ENCODE assay signal across 18 cellular contexts in the genomic region with DNA sequence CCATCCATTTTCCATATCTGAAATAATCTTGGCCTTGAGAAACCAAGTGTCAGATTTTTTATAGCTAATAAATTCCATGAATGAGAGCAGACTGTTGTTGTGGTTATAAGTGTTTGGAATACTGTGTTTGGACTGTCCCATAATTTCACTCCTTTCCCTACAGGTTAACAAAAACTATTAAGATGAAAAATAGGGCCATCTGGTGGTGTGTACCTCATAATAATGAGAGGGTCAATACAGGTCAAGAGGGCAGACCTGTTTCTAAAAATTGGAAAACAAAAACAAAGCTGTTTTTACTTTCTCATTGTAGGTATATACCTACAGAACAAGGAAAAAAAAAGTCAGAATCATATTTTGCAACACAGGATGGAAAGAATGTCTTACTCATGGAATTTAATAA.
DNase-seq lines count a peak whose midpoint lies in the region; ATAC-seq, FAIRE-seq and TF ChIP-seq lines count a peak whose summit lies in the region.
"Had no signal": no experiment of that assay in that cellular context is flagged by ENCODE, and none has a peak within 500 bp of the region (broad histone marks: within the 10 kb centered on the region; RNA-seq: fewer than 3 reads in every experiment).

No MANE protein-coding gene starts in this region.

- H2AFZ ChIP-seq in K562 (ENCODE audit: low read depth, low read length), result no peak overlapping the region

- FAIRE-seq in D721Med (lab: Jason Lieb, UNC) (peak; percentile 46), K562 (lab: Jason Lieb, UNC) (peak; percentile 6)

- H3K27me3 ChIP-seq in K562 (ENCODE audit: control insufficient read depth in 2 of 2, insufficient read depth in 2 of 2, low read length in 2 of 2) (no peaks in the 10 kb centered on the region), prostate gland (replicated peaks; ENCODE audit: insufficient read depth) (no peaks in the 10 kb centered on the region)
- H3K27me3 ChIP-seq: BLaER1 treated with 17β-estradiol and CSF1 and Interleukin-3, amounts not matched to agents 10 nM and 100 nM; foreskin keratinocyte; Peyer's patch had no signal

- H3K4me3 ChIP-seq in K562 (no peak overlapping the region), prostate gland (no peak overlapping the region)
- H3K4me3 ChIP-seq: BLaER1 treated with 17β-estradiol and CSF1 and Interleukin-3, amounts not matched to agents 10 nM and 100 nM; Peyer's patch had no signal

- TF ChIP-seq POLR2A in K562 (conservative IDR thresholded peaks at IDR 0.05) (no peak), prostate gland (IDR thresholded peaks at IDR 0.05) (no peak)

- no peaks in the 10 kb centered on the region for H3K36me3 ChIP-seq in K562 (ENCODE audit: control insufficient read depth, insufficient read depth, low read length)
- no peaks in the 10 kb centered on the region for H3K36me3 ChIP-seq in prostate gland
- H3K36me3 ChIP-seq: BLaER1 treated with 17β-estradiol and CSF1 and Interleukin-3, amounts not matched to agents 10 nM and 100 nM; Peyer's patch had no signal

- ATAC-seq in K562 (no peak), GM18861 (IDR thresholded peaks at IDR 0.05; ENCODE audit: unreplicated experiment) (no peak)
- ATAC-seq: foreskin keratinocyte; HCT116; stimulated activated naive B cell treated with anti-CD40 and anti-IgM and Interleukin-4, amounts not matched to agents 10 μg/mL and 1 μg/mL and 100 μg/mL, for 72 hours had no signal

- intact Hi-C loops in K562 (cut with micrococcal nuclease), result loop anchor here (5.0 to 10.0 kb wide), 2 partner anchors 167 to 395 kb away; no protein-coding TSS in a partner anchor
- intact Hi-C loops in prostate gland (cut with DNase I), result no loop called here

- H3K4me1 ChIP-seq in K562 (replicated peaks in 1 of 2; ENCODE audit: control insufficient read depth in 2 of 2, insufficient read depth in 2 of 2, low read length in 2 of 2), result no peaks in the 10 kb centered on the region
- no peaks in the 10 kb centered on the region for H3K4me1 ChIP-seq in prostate gland (replicated peaks)
- H3K4me1 ChIP-seq: BLaER1 treated with 17β-estradiol and CSF1 and Interleukin-3, amounts not matched to agents 10 nM and 100 nM; foreskin keratinocyte; Peyer's patch had no signal

- H3K9me3 ChIP-seq in K562 (replicated peaks; ENCODE audit: control insufficient read depth, insufficient read depth, low read depth, low read length) (no peaks in the 10 kb centered on the region), prostate gland (no peaks in the 10 kb centered on the region)
- H3K9me3 ChIP-seq: BLaER1 treated with 17β-estradiol and CSF1 and Interleukin-3, amounts not matched to agents 10 nM and 100 nM had no signal

- TF ChIP-seq EP300 in K562 (IDR thresholded peaks at IDR 0.05; ENCODE audit: low read length), result no peak

- H3K27ac ChIP-seq in K562 (ENCODE audit: extremely low read depth, low read depth, low read length) (no peak overlapping the region), prostate gland (no peak overlapping the region)
- H3K27ac ChIP-seq: BLaER1 treated with 17β-estradiol and CSF1 and Interleukin-3, amounts not matched to agents 10 nM and 100 nM; foreskin keratinocyte; Peyer's patch had no signal

- TF ChIP-seq RAD21 in K562 (CRISPR knock-in tag; conservative IDR thresholded peaks at IDR 0.05 in 1 of 2, IDR thresholded peaks at IDR 0.05 in 1 of 2), result peak in 1 of 2 experiments; percentile 36; a peak in 1 of 4 replicates

- no peak for TF ChIP-seq CTCF in D721Med (IDR thresholded peaks at IDR 0.05; ENCODE audit: insufficient read depth, missing control alignments)
- TF ChIP-seq CTCF in K562 (IDR thresholded peaks at IDR 0.05 in 2 of 3, conservative IDR thresholded peaks at IDR 0.05 in 1 of 3; ENCODE audit: insufficient read depth in 2 of 3, low read depth in 1 of 3, low read length in 3 of 3), result no peak
- no peak for TF ChIP-seq CTCF in prostate gland (IDR thresholded peaks at IDR 0.05)

- in situ Hi-C loops in K562 (cut with MboI), result no loop called here

- no peak overlapping the region for H3K4me2 ChIP-seq in K562 (ENCODE audit: insufficient read depth, low read length)
- H3K4me2 ChIP-seq: BLaER1 treated with 17β-estradiol and CSF1 and Interleukin-3, amounts not matched to agents 10 nM and 100 nM had no signal

- H4K20me1 ChIP-seq in K562 (replicated peaks; ENCODE audit: control insufficient read depth, insufficient read depth, low read length), result no peaks in the 10 kb centered on the region
- H4K20me1 ChIP-seq: BLaER1 treated with 17β-estradiol and CSF1 and Interleukin-3, amounts not matched to agents 10 nM and 100 nM had no signal

- H3K79me2 ChIP-seq in K562 (ENCODE audit: control insufficient read depth, insufficient read depth, low read length), result no peaks in the 10 kb centered on the region

- no peak overlapping the region for H3K9ac ChIP-seq in K562 (ENCODE audit: insufficient read depth in 1 of 2, low read depth in 2 of 2, low read length in 2 of 2)
- H3K9ac ChIP-seq: BLaER1 treated with 17β-estradiol and CSF1 and Interleukin-3, amounts not matched to agents 10 nM and 100 nM had no signal

- no peak for DNase-seq in D721Med (ENCODE audit: insufficient read length, low spot score)
- peak; percentile 8 for DNase-seq in LHCN-M2 (ENCODE audit: low read depth)
- DNase-seq in K562 (ENCODE audit: extremely low read depth in 1 of 4, low spot score in 3 of 4), result peak in 1 of 4 experiments; percentile 5
- DNase-seq in myocyte (ENCODE audit: low read depth), result peak; percentile 13
- DNase-seq in NCI-H1694 treated with DMSO at 0.1 percent for 48 hours (lab: John Stamatoyannopoulos, UW), result no peak
- DNase-seq in prostate gland (ENCODE audit: low spot score), result no peak
- DNase-seq: activated B cell treated with CpG ODN at 0.5 μM for 24 hours; activated gamma-delta T cell; DND-41; IMR-90; mesendoderm; NCI-H1417 treated with DMSO at 0.1 percent for 48 hours; Peyer's patch; stimulated activated naive B cell treated with anti-CD40 and anti-IgM and Interleukin-4, amounts not matched to agents 10 μg/mL and 1 μg/mL and 100 μg/mL, for 72 hours had no signal

- H3K9me1 ChIP-seq in K562 (ENCODE audit: control insufficient read depth, insufficient read depth, low read length), result no peaks in the 10 kb centered on the region

- CTCF ChIA-PET in K562 (lab: Yijun Ruan, JAX; ENCODE audit: low intra/inter-chr PET ratio), result no interaction called here

- POLR2A ChIA-PET in K562 (lab: Yijun Ruan, JAX), result no interaction called here

- BruUV-seq in K562 (replicated peaks; lab: Mats Ljungman, UMichigan), result no TSS peak

TF ChIP-seq in K562, 482 proteins besides CTCF, POLR2A, EP300 and RAD21 (continues in another document):
- TF ChIP-seq FOXJ3 (CRISPR knock-in tag; IDR thresholded peaks at IDR 0.05) (no peak), HDAC2 (IDR thresholded peaks at IDR 0.05) (no peak), HNRNPH1 (optimal IDR thresholded peaks at IDR 0.05; ENCODE audit: low read depth, low read length) (no peak), SAFB2 (IDR thresholded peaks at IDR 0.05; ENCODE audit: borderline replicate concordance, low read depth, low read length, severe bottlenecking) (no peak), KLF1 (tag; IDR thresholded peaks at IDR 0.05) (no peak), NR4A1 (CRISPR knock-in tag; IDR thresholded peaks at IDR 0.05) (no peak), NR4A1 (tag; IDR thresholded peaks at IDR 0.05) (no peak), GATA2 (CRISPR knock-in tag; IDR thresholded peaks at IDR 0.05) (no peak), CREB1 (IDR thresholded peaks at IDR 0.05) (no peak), CREB1 (CRISPR knock-in tag; IDR thresholded peaks at IDR 0.05) (no peak), CBX1 (IDR thresholded peaks at IDR 0.05; ENCODE audit: low read depth) (no peak)
- TF ChIP-seq, protein P1, sequence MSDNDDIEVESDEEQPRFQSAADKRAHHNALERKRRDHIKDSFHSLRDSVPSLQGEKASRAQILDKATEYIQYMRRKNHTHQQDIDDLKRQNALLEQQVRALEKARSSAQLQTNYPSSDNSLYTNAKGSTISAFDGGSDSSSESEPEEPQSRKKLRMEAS (CRISPR knock-in tag; IDR thresholded peaks at IDR 0.05), result no peak
- TF ChIP-seq, protein P2, sequence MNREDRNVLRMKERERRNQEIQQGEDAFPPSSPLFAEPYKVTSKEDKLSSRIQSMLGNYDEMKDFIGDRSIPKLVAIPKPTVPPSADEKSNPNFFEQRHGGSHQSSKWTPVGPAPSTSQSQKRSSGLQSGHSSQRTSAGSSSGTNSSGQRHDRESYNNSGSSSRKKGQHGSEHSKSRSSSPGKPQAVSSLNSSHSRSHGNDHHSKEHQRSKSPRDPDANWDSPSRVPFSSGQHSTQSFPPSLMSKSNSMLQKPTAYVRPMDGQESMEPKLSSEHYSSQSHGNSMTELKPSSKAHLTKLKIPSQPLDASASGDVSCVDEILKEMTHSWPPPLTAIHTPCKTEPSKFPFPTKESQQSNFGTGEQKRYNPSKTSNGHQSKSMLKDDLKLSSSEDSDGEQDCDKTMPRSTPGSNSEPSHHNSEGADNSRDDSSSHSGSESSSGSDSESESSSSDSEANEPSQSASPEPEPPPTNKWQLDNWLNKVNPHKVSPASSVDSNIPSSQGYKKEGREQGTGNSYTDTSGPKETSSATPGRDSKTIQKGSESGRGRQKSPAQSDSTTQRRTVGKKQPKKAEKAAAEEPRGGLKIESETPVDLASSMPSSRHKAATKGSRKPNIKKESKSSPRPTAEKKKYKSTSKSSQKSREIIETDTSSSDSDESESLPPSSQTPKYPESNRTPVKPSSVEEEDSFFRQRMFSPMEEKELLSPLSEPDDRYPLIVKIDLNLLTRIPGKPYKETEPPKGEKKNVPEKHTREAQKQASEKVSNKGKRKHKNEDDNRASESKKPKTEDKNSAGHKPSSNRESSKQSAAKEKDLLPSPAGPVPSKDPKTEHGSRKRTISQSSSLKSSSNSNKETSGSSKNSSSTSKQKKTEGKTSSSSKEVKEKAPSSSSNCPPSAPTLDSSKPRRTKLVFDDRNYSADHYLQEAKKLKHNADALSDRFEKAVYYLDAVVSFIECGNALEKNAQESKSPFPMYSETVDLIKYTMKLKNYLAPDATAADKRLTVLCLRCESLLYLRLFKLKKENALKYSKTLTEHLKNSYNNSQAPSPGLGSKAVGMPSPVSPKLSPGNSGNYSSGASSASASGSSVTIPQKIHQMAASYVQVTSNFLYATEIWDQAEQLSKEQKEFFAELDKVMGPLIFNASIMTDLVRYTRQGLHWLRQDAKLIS (CRISPR knock-in tag; IDR thresholded peaks at IDR 0.05), result no peak

Comparison
In these comparisons a context has a peak if more than half of its experiments do, and no peak if none do; other contexts are left out.
1. DNase-seq: peak in LHCN-M2 (single experiment) and myocyte (single experiment); none in D721Med (single experiment), NCI-H1694 treated with DMSO at 0.1 percent for 48 hours (single experiment) and prostate gland (single experiment).